Comparison of ENCODE assay signal across 8 cellular contexts in the genomic region with DNA sequence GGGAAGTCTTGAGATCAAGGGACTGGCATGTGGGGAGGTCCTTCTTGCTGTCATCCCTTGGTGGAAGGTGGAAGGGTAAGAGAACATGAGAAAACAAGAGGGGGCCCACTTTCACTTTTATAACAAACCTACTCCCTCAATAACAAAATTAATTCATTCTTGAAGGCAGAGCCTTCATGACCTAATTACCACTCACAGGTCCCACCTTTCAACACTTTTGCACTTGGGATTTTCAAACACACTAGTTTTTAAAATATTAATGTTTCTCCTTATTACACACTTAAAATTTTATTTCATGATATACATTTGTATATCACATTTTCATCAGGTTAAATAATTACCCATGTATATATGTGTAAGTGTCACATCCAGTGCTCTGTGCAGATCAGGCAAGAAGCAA. TPM values are rescaled to one million over a fixed set of nuclear protein-coding genes. Genes with fewer than 3 reads are reported as not detected.
DNase-seq lines count a peak whose midpoint lies in the region; ATAC-seq and TF ChIP-seq lines count a peak whose summit lies in the region.

No MANE protein-coding gene starts in this region.

- H3K9me2 ChIP-seq in hepatocyte (replicated peaks; ENCODE audit: insufficient read depth), result no peaks in the 10 kb centered on the region

- H3K4me1 Mint-ChIP-seq in activated T-cell treated with anti-CD3 and anti-CD28 coated beads, Interleukin-2, amount 50 U/mL, for 72 hours (ENCODE audit: low read depth), result peaks cover 28% of the 10 kb centered on the region
- H3K4me1 Mint-ChIP-seq in activated T-helper 17 cell treated with anti-CD3 and anti-CD28 coated beads, Interleukin-2, amount 50 U/mL, for 72 hours, result peaks cover 15% of the 10 kb centered on the region

- no peaks in the 10 kb centered on the region for H3K36me3 ChIP-seq in hepatocyte (replicated peaks; ENCODE audit: insufficient read depth, low read depth)

- H3K27me3 Mint-ChIP-seq in activated T-cell treated with anti-CD3 and anti-CD28 coated beads, Interleukin-2, amount 50 U/mL, for 72 hours (ENCODE audit: low read depth), result peaks cover 12% of the 10 kb centered on the region
- no peaks in the 10 kb centered on the region for H3K27me3 Mint-ChIP-seq in activated T-helper 17 cell treated with anti-CD3 and anti-CD28 coated beads, Interleukin-2, amount 50 U/mL, for 72 hours

- H3K27me3 ChIP-seq in hepatocyte, result no peaks in the 10 kb centered on the region

- peak overlapping the region; percentile 86 for H3K4me3 ChIP-seq in hepatocyte

- H3K36me3 Mint-ChIP-seq in activated T-cell treated with anti-CD3 and anti-CD28 coated beads, Interleukin-2, amount 50 U/mL, for 72 hours (ENCODE audit: insufficient read depth in 2 of 2), result peaks cover 0 to 3% of the 10 kb centered on the region in 2 donors
- peaks cover 10% of the 10 kb centered on the region for H3K36me3 Mint-ChIP-seq in activated T-helper 17 cell treated with anti-CD3 and anti-CD28 coated beads, Interleukin-2, amount 50 U/mL, for 72 hours (ENCODE audit: low read depth)

- no peak for TF ChIP-seq CTCF in hepatocyte (IDR thresholded peaks at IDR 0.05; ENCODE audit: poor library complexity)

- H4K20me1 ChIP-seq in hepatocyte (ENCODE audit: insufficient read depth, poor library complexity, severe bottlenecking), result peaks cover 3% of the 10 kb centered on the region

- H3K27ac Mint-ChIP-seq in activated T-cell treated with anti-CD3 and anti-CD28 coated beads, Interleukin-2, amount 50 U/mL, for 72 hours, result peak overlapping the region; percentile 91
- peak overlapping the region; percentile 86 for H3K27ac Mint-ChIP-seq in activated T-helper 17 cell treated with anti-CD3 and anti-CD28 coated beads, Interleukin-2, amount 50 U/mL, for 72 hours

- DNase-seq in activated T-cell treated with anti-CD3 and anti-CD28 coated beads, Interleukin-2, amount 50 U/mL, for 72 hours, result no peak
- DNase-seq in activated T-cell treated with anti-CD3 and anti-CD28 coated beads for 4 hours (no peak), hepatocyte (ENCODE audit: low spot score) (no peak), posterior vena cava (ENCODE audit: low spot score) (no peak), NCI-H1105 (lab: John Stamatoyannopoulos, UW) (no peak)
- DNase-seq in central memory CD4-positive, alpha-beta T cell, result no peak

- H3K4me3 Mint-ChIP-seq in activated T-cell treated with anti-CD3 and anti-CD28 coated beads, Interleukin-2, amount 50 U/mL, for 72 hours, result peak overlapping the region; percentile 83 to 94
- H3K4me3 Mint-ChIP-seq in activated T-helper 17 cell treated with anti-CD3 and anti-CD28 coated beads, Interleukin-2, amount 50 U/mL, for 72 hours, result peak overlapping the region; percentile 89

- no peaks in the 10 kb centered on the region for H3K9me3 Mint-ChIP-seq in activated T-cell treated with anti-CD3 and anti-CD28 coated beads, Interleukin-2, amount 50 U/mL, for 72 hours
- no peaks in the 10 kb centered on the region for H3K9me3 Mint-ChIP-seq in activated T-helper 17 cell treated with anti-CD3 and anti-CD28 coated beads, Interleukin-2, amount 50 U/mL, for 72 hours

- no peaks in the 10 kb centered on the region for H3K9me3 ChIP-seq in hepatocyte (ENCODE audit: low read depth)

- H2AFZ ChIP-seq in hepatocyte, result no peak overlapping the region

- peaks cover 27% of the 10 kb centered on the region for H3K4me1 ChIP-seq in hepatocyte (ENCODE audit: insufficient read depth)

- H3K79me2 ChIP-seq in hepatocyte, result peaks cover 59% of the 10 kb centered on the region

- H3K4me2 ChIP-seq in hepatocyte, result peak overlapping the region; percentile 86

- H3K27ac ChIP-seq in hepatocyte (peak overlapping the region; percentile 100), temporal lobe (ENCODE audit: low read depth, low read length) (peak overlapping the region; percentile 80)

- no peak for ATAC-seq in activated T-cell treated with anti-CD3 and anti-CD28 coated beads, Interleukin-2, amount 50 U/mL, for 72 hours (replicated peaks in 1 of 2)
- ATAC-seq in activated T-helper 17 cell treated with anti-CD3 and anti-CD28 coated beads, Interleukin-2, amount 50 U/mL, for 72 hours (replicated peaks), result no peak

- intact Hi-C loops in posterior vena cava (cut with DNase I), result no loop called here

RNA-seq across cellular contexts. Expression of a gene that starts 2.0 kb away (rescaled TPM):
- 1 to 10 TPM; 6.2 to 7.2 TPM for total RNA-seq in activated T-cell treated with anti-CD3 and anti-CD28 coated beads, Interleukin-2, amount 50 U/mL, for 72 hours
- total RNA-seq in activated T-helper 17 cell treated with anti-CD3 and anti-CD28 coated beads, Interleukin-2, amount 50 U/mL, for 72 hours, result 10 to 100 TPM; 12.5 to 14.4 TPM
- 28.3 and 38.5 TPM in 2 replicates for total RNA-seq in hepatocyte
- 31.2 and 35.7 TPM in 2 replicates for polyA plus RNA-seq in hepatocyte
- total RNA-seq in temporal lobe, result 64.2 TPM
- total RNA-seq in posterior vena cava, result 10 to 100 TPM; 14.9 to 16.2 TPM
